In the genomic region with DNA sequence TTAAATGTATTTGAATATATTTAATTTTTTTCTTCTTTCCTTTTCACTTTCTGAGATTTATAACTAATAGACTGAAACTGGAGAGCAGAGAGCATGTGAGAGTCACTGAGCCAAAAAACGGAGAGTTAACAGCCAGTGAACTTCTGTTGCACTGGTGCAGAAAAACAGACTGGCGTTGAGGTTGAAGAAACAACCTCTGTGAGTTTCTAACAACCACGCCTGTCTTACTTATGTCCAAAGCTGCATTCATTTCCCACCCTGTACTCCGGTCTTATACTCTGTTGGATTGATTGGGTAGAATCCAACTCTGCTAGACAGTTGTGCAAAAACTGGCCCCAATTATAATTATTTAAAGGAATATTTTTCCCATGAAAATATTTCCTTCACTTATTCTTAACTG, we compare ENCODE assay signal across 23 cellular contexts.
"Had no signal": no experiment of that assay in that cellular context is flagged by ENCODE, and none has a peak within 500 bp of the region (broad histone marks: within the 10 kb centered on the region; RNA-seq: fewer than 3 reads in every experiment).

No MANE protein-coding gene starts in this region.

- H3K9me3 ChIP-seq: spleen, thoracic aorta, upper lobe of left lung had no signal

- H3K27ac ChIP-seq: foreskin keratinocyte, parathyroid adenoma, spleen, thoracic aorta, upper lobe of left lung had no signal

- DNase-seq: activated CD4-positive, alpha-beta T cell treated with anti-CD3 and anti-CD28 coated beads for 36 hours; activated CD4-positive, alpha-beta T cell treated with anti-CD3 and anti-CD28 coated beads, Interleukin-2, amount 50 U/mL, for 48 hours; activated naive CD4-positive, alpha-beta T cell treated with Interleukin-2 at 50 U/mL for 16 hours; activated naive CD8-positive, alpha-beta T cell treated with anti-CD3 and anti-CD28 coated beads for 36 hours; activated T-cell treated with anti-CD3 and anti-CD28 coated beads, Interleukin-2, amount 50 U/mL, for 48 hours; amygdala; cerebellar nuclear complex; effector CD4-positive, alpha-beta T cell; erythroblast; foreskin keratinocyte; glutamatergic neuron; hippocampal formation; kidney glomerular epithelial cell; spleen; stimulated activated CD4-positive, alpha-beta T cell treated with anti-CD3 and anti-CD28 coated beads, Interleukin-4, amount 100 ng/mL, for 1 hour; stimulated activated naive CD4-positive, alpha-beta T cell; T1000; upper lobe of left lung had no signal

- H3K9ac ChIP-seq: parathyroid adenoma had no signal

- H3K4me1 ChIP-seq: foreskin keratinocyte, parathyroid adenoma, spleen had no signal

- H3K36me3 ChIP-seq: thoracic aorta, upper lobe of left lung had no signal

- ATAC-seq: activated CD4-positive, alpha-beta T cell treated with anti-CD3 and anti-CD28 coated beads for 36 hours; foreskin keratinocyte; natural killer cell treated with Interleukin-12 subunit alpha and Interleukin-12 subunit beta and Interleukin-15 and Interleukin-18, amount 100 ng/mL, for 72 hours had no signal

- FAIRE-seq: bronchial epithelial cell, endometrium had no signal

- H3K4me3 ChIP-seq: thoracic aorta, upper lobe of left lung had no signal

- H3K27me3 ChIP-seq: foreskin keratinocyte, spleen, upper lobe of left lung had no signal
